28 cellular contexts compared by ENCODE assay signal in genomic region chr16:17286443-17286842, GRCh38.
"Had no signal": no experiment of that assay in that cellular context is flagged by ENCODE, and none has a peak within 500 bp of the region (broad histone marks: within the 10 kb centered on the region; RNA-seq: fewer than 3 reads in every experiment).

No MANE protein-coding gene starts in this region.

- ATAC-seq: stimulated activated effector memory CD8-positive, alpha-beta T cell treated with anti-CD3 and anti-CD28 coated beads, Interleukin-12 subunit alpha, Interleukin-12 subunit beta, amount 100 ng/mL, for 72 hours; stimulated activated memory B cell treated with anti-CD40 and anti-IgM and Interleukin-4, amounts not matched to agents 10 μg/mL and 1 μg/mL and 100 μg/mL, for 72 hours; stimulated activated naive CD8-positive, alpha-beta T cell treated with anti-CD3 and anti-CD28 coated beads, Interleukin-15, amount 100 ng/mL, for 72 hours; stimulated activated naive CD8-positive, alpha-beta T cell treated with anti-CD3 and anti-CD28 coated beads, Interleukin-15, Interleukin-2, amounts not matched to agents 100 U/mL and 50 U/mL, for 24 hours; upper lobe of right lung had no signal

- H3K4me3 Mint-ChIP-seq: stimulated activated effector memory CD8-positive, alpha-beta T cell treated with anti-CD3 and anti-CD28 coated beads, Interleukin-12 subunit alpha, Interleukin-12 subunit beta, amount 100 ng/mL, for 72 hours; stimulated activated memory B cell treated with anti-CD40 and anti-IgM and Interleukin-4, amounts not matched to agents 10 μg/mL and 1 μg/mL and 100 μg/mL, for 72 hours; stimulated activated naive CD8-positive, alpha-beta T cell treated with anti-CD3 and anti-CD28 coated beads, Interleukin-15, amount 100 ng/mL, for 72 hours; stimulated activated naive CD8-positive, alpha-beta T cell treated with anti-CD3 and anti-CD28 coated beads, Interleukin-15, Interleukin-2, amounts not matched to agents 100 ng/mL and 50 ng/mL, for 24 hours; type B pancreatic cell had no signal

- H3K9me3 ChIP-seq: stomach, suprapubic skin, testis, thoracic aorta, thyroid gland, tibial artery, transverse colon, upper lobe of left lung, upper lobe of right lung, uterus, vagina had no signal

- H3K36me3 Mint-ChIP-seq: type B pancreatic cell had no signal

- DNase-seq: stimulated activated CD4-positive, alpha-beta T cell treated with anti-CD3 and anti-CD28 coated beads, Interleukin-2, amount 100 ng/mL, for 48 hours; stimulated activated CD4-positive, alpha-beta T cell treated with anti-CD3 and anti-CD28 coated beads, Interleukin-4, amount 100 ng/mL, for 1 hour; stimulated activated CD4-positive, alpha-beta T cell treated with anti-CD3 and anti-CD28 coated beads, Interleukin-4, amount 100 ng/mL, for 24 hours; stimulated activated CD4-positive, alpha-beta T cell treated with anti-CD3 and anti-CD28 coated beads, Interleukin-4, amount 100 ng/mL, for 4 hours; stimulated activated CD8-positive, alpha-beta memory T cell treated with anti-CD3 and anti-CD28 coated beads, Interleukin-4, amount 100 ng/mL, for 48 hours; stimulated activated naive CD4-positive, alpha-beta T cell; stimulated activated naive CD4-positive, alpha-beta T cell treated with Interleukin-2 at 50 U/mL for 16 hours; stimulated activated naive CD8-positive, alpha-beta T cell treated with anti-CD3 and anti-CD28 coated beads, Interleukin-15, amount 100 ng/mL, for 72 hours; stimulated activated naive CD8-positive, alpha-beta T cell treated with anti-CD3 and anti-CD28 coated beads, Interleukin-15, Interleukin-2, amounts not matched to agents 100 U/mL and 50 U/mL, for 24 hours; stomach; substantia nigra; testis; thyroid gland; tibial artery; transverse colon; trophoblast cell; upper lobe of left lung; upper lobe of right lung; uterus had no signal

- H3K27ac Mint-ChIP-seq: stimulated activated effector memory CD8-positive, alpha-beta T cell treated with anti-CD3 and anti-CD28 coated beads, Interleukin-12 subunit alpha, Interleukin-12 subunit beta, amount 100 ng/mL, for 72 hours; stimulated activated memory B cell treated with anti-CD40 and anti-IgM and Interleukin-4, amounts not matched to agents 10 μg/mL and 1 μg/mL and 100 μg/mL, for 72 hours; stimulated activated naive CD8-positive, alpha-beta T cell treated with anti-CD3 and anti-CD28 coated beads, Interleukin-15, amount 100 ng/mL, for 72 hours; stimulated activated naive CD8-positive, alpha-beta T cell treated with anti-CD3 and anti-CD28 coated beads, Interleukin-15, Interleukin-2, amounts not matched to agents 100 ng/mL and 50 ng/mL, for 24 hours; type B pancreatic cell had no signal

- H3K27ac ChIP-seq: suprapubic skin, testis, thoracic aorta, thyroid gland, tibial artery, tibial nerve, transverse colon, upper lobe of left lung, upper lobe of right lung, uterus, vagina had no signal

- H3K4me1 ChIP-seq: suprapubic skin, testis, thyroid gland, upper lobe of right lung, uterus had no signal

- H3K4me3 ChIP-seq: stomach, suprapubic skin, testis, thoracic aorta, thyroid gland, tibial artery, tibial nerve, transverse colon, upper lobe of left lung, upper lobe of right lung, uterus, vagina had no signal

- FAIRE-seq: urothelium cell line had no signal

- H3K27me3 Mint-ChIP-seq: stimulated activated memory B cell treated with anti-CD40 and anti-IgM and Interleukin-4, amounts not matched to agents 10 μg/mL and 1 μg/mL and 100 μg/mL, for 72 hours; stimulated activated naive CD8-positive, alpha-beta T cell treated with anti-CD3 and anti-CD28 coated beads, Interleukin-15, amount 100 ng/mL, for 72 hours; stimulated activated naive CD8-positive, alpha-beta T cell treated with anti-CD3 and anti-CD28 coated beads, Interleukin-15, Interleukin-2, amounts not matched to agents 100 ng/mL and 50 ng/mL, for 24 hours; type B pancreatic cell had no signal

- H3K36me3 ChIP-seq: stomach, suprapubic skin, thoracic aorta, thyroid gland, tibial artery, tibial nerve, transverse colon, upper lobe of left lung, upper lobe of right lung, uterus, vagina had no signal

- H3K27me3 ChIP-seq: stomach, suprapubic skin, testis, thyroid gland, tibial artery, tibial nerve, transverse colon, upper lobe of left lung, upper lobe of right lung, uterus, vagina had no signal

- H3K9me3 Mint-ChIP-seq: stimulated activated effector memory CD8-positive, alpha-beta T cell treated with anti-CD3 and anti-CD28 coated beads, Interleukin-12 subunit alpha, Interleukin-12 subunit beta, amount 100 ng/mL, for 72 hours; type B pancreatic cell had no signal
